Comparison of ENCODE assay signal across 9 cellular contexts in the genomic region with DNA sequence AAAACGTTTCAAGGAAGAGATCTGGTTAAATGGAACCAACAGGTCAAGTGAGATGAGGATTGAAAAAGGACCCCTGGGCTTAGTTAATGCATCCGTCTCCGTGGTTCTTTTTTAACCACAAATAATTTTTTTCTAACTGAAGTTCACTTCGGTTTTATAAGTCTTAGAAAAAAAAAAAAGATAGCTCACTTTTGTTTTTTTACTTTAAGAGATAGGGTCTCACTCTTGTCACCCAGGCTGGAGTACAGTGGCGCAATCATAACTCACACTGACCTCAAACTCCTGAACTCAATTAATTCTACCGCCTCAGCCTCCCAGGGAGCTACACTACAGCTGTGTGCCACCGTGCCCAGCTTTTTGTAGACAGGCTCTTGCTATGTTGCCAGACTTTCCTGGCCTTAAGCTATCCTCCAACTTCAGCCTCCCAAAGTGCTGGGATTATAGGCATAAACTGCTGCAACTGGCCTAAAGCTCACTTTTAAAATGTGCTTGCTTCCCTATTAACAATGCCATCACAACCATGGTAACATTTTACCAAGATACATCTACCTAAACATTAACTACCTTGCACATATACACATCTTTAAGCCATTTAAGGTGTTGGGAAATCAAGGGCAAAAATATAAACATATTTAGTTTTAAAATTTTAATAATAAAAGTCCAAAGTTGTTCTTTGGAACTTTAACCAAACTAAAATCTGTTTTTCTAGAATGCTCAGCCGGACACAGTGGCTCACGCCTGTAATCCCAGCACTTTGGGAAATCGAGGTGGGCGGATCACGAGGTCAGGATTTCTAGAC. TPM values are rescaled to one million over a fixed set of nuclear protein-coding genes. Genes with fewer than 3 reads are reported as not detected.
DNase-seq lines count a peak whose midpoint lies in the region; ATAC-seq, FAIRE-seq and TF ChIP-seq lines count a peak whose summit lies in the region.
"Had no signal": no experiment of that assay in that cellular context is flagged by ENCODE, and none has a peak within 500 bp of the region (broad histone marks: within the 10 kb centered on the region; RNA-seq: fewer than 3 reads in every experiment).

No MANE protein-coding gene starts in this region.

- TF ChIP-seq EP300 in K562 (IDR thresholded peaks at IDR 0.05; ENCODE audit: low read length): no peak

- peak overlapping the region; percentile 46 for H3K4me3 ChIP-seq in CD8-positive, alpha-beta memory T cell (ENCODE audit: low read length)
- H3K4me3 ChIP-seq in K562 (no peak overlapping the region), brain microvascular endothelial cell (ENCODE audit: low read depth, low read length) (no peak overlapping the region)

- peaks cover 41% of the 10 kb centered on the region for H3K36me3 ChIP-seq in CD8-positive, alpha-beta memory T cell (ENCODE audit: insufficient read depth, low read length)
- peaks cover 88% of the 10 kb centered on the region for H3K36me3 ChIP-seq in K562 (ENCODE audit: control insufficient read depth, insufficient read depth, low read length)
- peaks cover 56% of the 10 kb centered on the region for H3K36me3 ChIP-seq in brain microvascular endothelial cell (replicated peaks)

- no TSS peak for BruUV-seq in K562 (replicated peaks; lab: Mats Ljungman, UMichigan)

- H4K20me1 ChIP-seq in K562 (replicated peaks; ENCODE audit: control insufficient read depth, insufficient read depth, low read length): peaks cover 42% of the 10 kb centered on the region

- H3K4me1 ChIP-seq in CD8-positive, alpha-beta memory T cell (ENCODE audit: insufficient read depth, low read length): peaks cover 75% of the 10 kb centered on the region
- peaks cover 4 to 6% of the 10 kb centered on the region in 2 experiments; a peak in 4 of 5 replicates for H3K4me1 ChIP-seq in K562 (replicated peaks in 1 of 2; ENCODE audit: control insufficient read depth in 2 of 2, insufficient read depth in 2 of 2, low read length in 2 of 2)

- H2AFZ ChIP-seq in K562 (ENCODE audit: low read depth, low read length): no peak overlapping the region

- TF ChIP-seq CTCF in K562 (IDR thresholded peaks at IDR 0.05 in 2 of 3, conservative IDR thresholded peaks at IDR 0.05 in 1 of 3; ENCODE audit: insufficient read depth in 2 of 3, low read depth in 1 of 3, low read length in 3 of 3) (no peak), nephron progenitor cell (IDR thresholded peaks at IDR 0.05) (no peak), brain microvascular endothelial cell (IDR thresholded peaks at IDR 0.05; ENCODE audit: low read depth, low read length, missing control alignments) (no peak)

- intact Hi-C loops in K562 (cut with micrococcal nuclease): no loop called here

- DNase-seq in CD8-positive, alpha-beta memory T cell: no peak
- DNase-seq in KBM-7: peak; percentile 36
- no peak for DNase-seq in K562 (ENCODE audit: extremely low read depth in 1 of 4, low spot score in 3 of 4)
- no peak for DNase-seq in nephron progenitor cell
- no peak for DNase-seq in GM19240 (ENCODE audit: insufficient read length, low spot score)
- no peak for DNase-seq in brain microvascular endothelial cell
- DNase-seq in occipital lobe (lab: John Stamatoyannopoulos, UW): no peak

- POLR2A ChIA-PET in CD8-positive, alpha-beta memory T cell (lab: Charles Lee): interaction anchor here (0.5 to 1.0 kb wide), 4 partner anchors 11 to 61 kb away, joined by 3 to 7 read pairs (median 5); no protein-coding TSS in a partner anchor
- POLR2A ChIA-PET in K562 (lab: Yijun Ruan, JAX): interaction anchor here (0.6 to 6.1 kb wide), 9 partner anchors 8 to 123 kb away, joined by 3 to 58 read pairs (median 5); no protein-coding TSS in a partner anchor

- WGBS in K562 (ENCODE audit: insufficient coverage, low coverage, missing lambda C conversion rate): 70% methylated on average over 11 of the region's 12 CpGs

- no peak overlapping the region for H3K4me2 ChIP-seq in K562 (ENCODE audit: insufficient read depth, low read length)

- no peak overlapping the region for H3K9ac ChIP-seq in K562 (ENCODE audit: insufficient read depth in 1 of 2, low read depth in 2 of 2, low read length in 2 of 2)

- TF ChIP-seq POLR2A in K562 (conservative IDR thresholded peaks at IDR 0.05): peak; percentile 18; the same call in 1 of the 2 replicates

- H3K79me2 ChIP-seq in K562 (ENCODE audit: control insufficient read depth, insufficient read depth, low read length): peaks cover 99% of the 10 kb centered on the region

- no peaks in the 10 kb centered on the region for H3K9me1 ChIP-seq in K562 (ENCODE audit: control insufficient read depth, insufficient read depth, low read length)

- CTCF ChIA-PET in CD8-positive, alpha-beta memory T cell (lab: Charles Lee): interaction anchor here (1.1 to 2.0 kb wide), 3 partner anchors 8 to 13 kb away, joined by 4 to 6 read pairs (median 5); no protein-coding TSS in a partner anchor
- CTCF ChIA-PET in K562 (lab: Yijun Ruan, JAX; ENCODE audit: low intra/inter-chr PET ratio): no interaction called here

- peak overlapping the region; percentile 60 to 87 (median 73) for H3K4me3 Mint-ChIP-seq in CD8-positive, alpha-beta memory T cell
- H3K4me3 Mint-ChIP-seq in nephron progenitor cell: peak overlapping the region; percentile 12

- no peak for TF ChIP-seq RAD21 in K562 (CRISPR knock-in tag; conservative IDR thresholded peaks at IDR 0.05 in 1 of 2, IDR thresholded peaks at IDR 0.05 in 1 of 2)

- H3K36me3 Mint-ChIP-seq in CD8-positive, alpha-beta memory T cell: peaks cover 3 to 79% (median 35%) of the 10 kb centered on the region in 3 donors
- peaks cover 96% of the 10 kb centered on the region for H3K36me3 Mint-ChIP-seq in nephron progenitor cell (ENCODE audit: low read depth)

- H3K27ac Mint-ChIP-seq in CD8-positive, alpha-beta memory T cell: peak overlapping the region; percentile 45 to 93 (median 75)
- peak overlapping the region; percentile 30 for H3K27ac Mint-ChIP-seq in nephron progenitor cell

- H3K9me3 Mint-ChIP-seq in CD8-positive, alpha-beta memory T cell: no peaks in the 10 kb centered on the region
- H3K9me3 Mint-ChIP-seq in nephron progenitor cell: peaks cover 3% of the 10 kb centered on the region

- peak; percentile 60 for FAIRE-seq in K562 (lab: Jason Lieb, UNC)
- FAIRE-seq: urothelium cell line had no signal

- no peaks in the 10 kb centered on the region for H3K27me3 ChIP-seq in CD8-positive, alpha-beta memory T cell (ENCODE audit: insufficient read depth, low read length, poor library complexity, severe bottlenecking)
- H3K27me3 ChIP-seq in K562 (ENCODE audit: control insufficient read depth in 2 of 2, insufficient read depth in 2 of 2, low read length in 2 of 2) (no peaks in the 10 kb centered on the region), brain microvascular endothelial cell (replicated peaks) (no peaks in the 10 kb centered on the region)

- ATAC-seq in K562: peak; percentile 23
- no peak for ATAC-seq in GM18909 (IDR thresholded peaks at IDR 0.05; ENCODE audit: poor library complexity, unreplicated experiment)

- H3K4me1 Mint-ChIP-seq in CD8-positive, alpha-beta memory T cell: peaks cover 78 to 90% (median 86%) of the 10 kb centered on the region in 3 donors
- H3K4me1 Mint-ChIP-seq in nephron progenitor cell: peaks cover 39% of the 10 kb centered on the region

- H3K27me3 Mint-ChIP-seq in CD8-positive, alpha-beta memory T cell: no peaks in the 10 kb centered on the region
- H3K27me3 Mint-ChIP-seq in nephron progenitor cell (ENCODE audit: low read depth, poor library complexity): no peaks in the 10 kb centered on the region

- no peaks in the 10 kb centered on the region for H3K9me3 ChIP-seq in CD8-positive, alpha-beta memory T cell (ENCODE audit: low read length)
- no peaks in the 10 kb centered on the region for H3K9me3 ChIP-seq in K562 (replicated peaks; ENCODE audit: control insufficient read depth, insufficient read depth, low read depth, low read length)

- in situ Hi-C loops in KBM-7 (cut with MboI; ENCODE audit: low pct_unique_long_range_greater_than_20kb, low sequenced_read_pairs): no loop called here
- in situ Hi-C loops in K562 (cut with MboI): no loop called here
- in situ Hi-C loops in brain microvascular endothelial cell (cut with HindIII; ENCODE audit: low pct_ligation_motif_present, low sequenced_read_pairs): no loop called here

- H3K27ac ChIP-seq in CD8-positive, alpha-beta memory T cell (ENCODE audit: low read depth, low read length): no peak overlapping the region
- H3K27ac ChIP-seq in K562 (ENCODE audit: extremely low read depth, low read depth, low read length) (no peak overlapping the region), brain microvascular endothelial cell (no peak overlapping the region)

RNA-seq across cellular contexts. Expression of gene HNRNPC, which starts 11.6 kb away (rescaled TPM):
- 1,000 to 10,000 TPM; 1,158 to 1,180 TPM for total RNA-seq in CD8-positive, alpha-beta memory T cell
- polyA plus RNA-seq in CD8-positive, alpha-beta memory T cell: 700 TPM
- total RNA-seq in K562 (2011; cell fraction: chromatin; rRNA removed; ENCODE audit: low replicate concordance): 279 and 404 TPM in 2 replicates
- total RNA-seq in K562 (2011; cell fraction: nucleolus; rRNA removed): 241 and 299 TPM in 2 replicates
- total RNA-seq in K562 (2011; cell fraction: nucleoplasm; rRNA removed): 371 and 436 TPM in 2 replicates
- total RNA-seq in K562 (2014; rRNA removed): 957 and 1,143 TPM in 2 replicates
- 1,233 and 1,451 TPM in 2 replicates for total RNA-seq in K562 (2014; rRNA removed; fragmentation: Illumina TruSeq; extraction: Trizol)
- total RNA-seq in K562 (2015; rRNA removed; fragmentation: Illumina TruSeq; extraction: Trizol): 1,173 and 1,191 TPM in 2 replicates
- total RNA-seq in K562 (2021): 795 and 814 TPM in 2 replicates
- 1,168 and 1,525 TPM in 2 replicates for polyA plus RNA-seq in K562 (2011; rRNA removed)
- 443 and 790 TPM in 2 replicates for polyA plus RNA-seq in K562 (2011; cell fraction: cytosol; rRNA removed)
- polyA plus RNA-seq in K562 (2011; cell fraction: nucleus; rRNA removed): 357 and 429 TPM in 2 replicates
- polyA plus RNA-seq in K562 (2012): 753 and 1,086 TPM in 2 replicates
- polyA plus RNA-seq in K562 (2014; fragmentation: Illumina TruSeq; extraction: Trizol): 1,403 and 1,557 TPM in 2 replicates
- 1,000 to 10,000 TPM in 1 of 2 experiments, 100 to 1,000 TPM in 1; 679 to 1,238 TPM for polyA plus RNA-seq in K562 (2014; fragmentation: Nextera tagmentation; extraction: Ambion mirVana)
- polyA plus RNA-seq in K562 (2014; rRNA removed): 1,109 and 1,156 TPM in 2 replicates
- polyA minus RNA-seq in K562 (2011; rRNA and poly(A)+ RNA removed): 947 and 1,115 TPM in 2 replicates
- 289 and 374 TPM in 2 replicates for polyA minus RNA-seq in K562 (2011; cell fraction: cytosol; rRNA and poly(A)+ RNA removed)
- 200 and 293 TPM in 2 replicates for polyA minus RNA-seq in K562 (2011; cell fraction: nucleus; rRNA and poly(A)+ RNA removed)
- total RNA-seq in occipital lobe: 531 TPM

RNA-seq across cellular contexts. Expression of gene RPGRIP1, which starts 22.3 kb away (rescaled TPM):
- total RNA-seq in CD8-positive, alpha-beta memory T cell: not detected
- not detected for polyA plus RNA-seq in CD8-positive, alpha-beta memory T cell
- 1.3 and 1.5 TPM in 2 replicates for total RNA-seq in K562 (2011; cell fraction: chromatin; rRNA removed; ENCODE audit: low replicate concordance)
- total RNA-seq in K562 (2011; cell fraction: nucleolus; rRNA removed): 0.33 and 0.92 TPM in 2 replicates
- total RNA-seq in K562 (2011; cell fraction: nucleoplasm; rRNA removed): 1.1 TPM in 2 replicates
- 0.53 and 0.95 TPM in 2 replicates for total RNA-seq in K562 (2014; rRNA removed)
- 0.61 and 0.76 TPM in 2 replicates for total RNA-seq in K562 (2014; rRNA removed; fragmentation: Illumina TruSeq; extraction: Trizol)
- 0.41 and 0.72 TPM in 2 replicates for total RNA-seq in K562 (2015; rRNA removed; fragmentation: Illumina TruSeq; extraction: Trizol)
- total RNA-seq in K562 (2021): 0.31 and 0.47 TPM in 2 replicates
- polyA plus RNA-seq in K562 (2011; rRNA removed): 0.56 and 0.80 TPM in 2 replicates
- 0.09 and 0.38 TPM in 2 replicates for polyA plus RNA-seq in K562 (2011; cell fraction: cytosol; rRNA removed)
- polyA plus RNA-seq in K562 (2011; cell fraction: nucleus; rRNA removed): 1.2 and 1.5 TPM in 2 replicates
- 0.39 and 0.62 TPM in 2 replicates for polyA plus RNA-seq in K562 (2012)
- 0.33 and 0.86 TPM in 2 replicates for polyA plus RNA-seq in K562 (2014; fragmentation: Illumina TruSeq; extraction: Trizol)
- polyA plus RNA-seq in K562 (2014; fragmentation: Nextera tagmentation; extraction: Ambion mirVana): under 1 TPM in 1 of 2 experiments, not detected in 1; 0.49 TPM
- 0.31 and 0.57 TPM in 2 replicates for polyA plus RNA-seq in K562 (2014; rRNA removed)
- 0.39 and 1.1 TPM in 2 replicates for polyA minus RNA-seq in K562 (2011; rRNA and poly(A)+ RNA removed)
- polyA minus RNA-seq in K562 (2011; cell fraction: cytosol; rRNA and poly(A)+ RNA removed): not detected in 2 replicates
- 0.22 and 0.27 TPM in 2 replicates for polyA minus RNA-seq in K562 (2011; cell fraction: nucleus; rRNA and poly(A)+ RNA removed)
- total RNA-seq in occipital lobe: 0.16 TPM
